ENCODE assay signal across 9 cellular contexts in genomic region chr5:55421074-55421529, GRCh38.
A peak's percentile ranks its signal among the peaks of the same experiment; 100 is the strongest.
DNase-seq lines count a peak whose midpoint lies in the region; ATAC-seq and TF ChIP-seq lines count a peak whose summit lies in the region.
"Had no signal": no experiment of that assay in that cellular context is flagged by ENCODE, and none has a peak within 500 bp of the region (broad histone marks: within the 10 kb centered on the region; RNA-seq: fewer than 3 reads in every experiment).

No MANE protein-coding gene starts in this region.

- DNase-seq in GM12865 (ENCODE audit: low read depth) = peak; percentile 86
- DNase-seq in fibroblast of villous mesenchyme (ENCODE audit: low read depth) = peak; percentile 38
- DNase-seq in NCI-H2196 treated with DMSO at 0.1 percent for 48 hours (lab: John Stamatoyannopoulos, UW; ENCODE audit: unreplicated experiment) = no peak
- DNase-seq in epidermal melanocyte (ENCODE audit: insufficient read length, low spot score) = no peak
- no peak for DNase-seq in NCI-H69 (lab: John Stamatoyannopoulos, UW)
- DNase-seq in iPS-NIHi7 (ENCODE audit: extremely low spot score) = no peak

- no peak overlapping the region for H3K4me3 ChIP-seq in GM12865 (ENCODE audit: low read depth, low read length)
- no peak overlapping the region for H3K4me3 ChIP-seq in fibroblast of villous mesenchyme (ENCODE audit: low read depth, low read length)
- H3K4me3 ChIP-seq: SK-N-MC had no signal

- ATAC-seq in GM21367 (IDR thresholded peaks at IDR 0.05; ENCODE audit: unreplicated experiment) (peak; percentile 90), HG03442 (IDR thresholded peaks at IDR 0.05; ENCODE audit: unreplicated experiment) (peak; percentile 96)

- no peak for TF ChIP-seq CTCF in GM12865 (IDR thresholded peaks at IDR 0.05; ENCODE audit: insufficient read depth, low read depth, low read length, missing control alignments)
- no peak for TF ChIP-seq CTCF in fibroblast of villous mesenchyme (IDR thresholded peaks at IDR 0.05; ENCODE audit: insufficient read depth, low read depth, low read length)

Comparison
In these comparisons a context has a peak if more than half of its experiments do, and no peak if none do; other contexts are left out.
1. DNase-seq: peak in GM12865 (single experiment) and fibroblast of villous mesenchyme (single experiment); none in NCI-H2196 treated with DMSO at 0.1 percent for 48 hours (single experiment), epidermal melanocyte (single experiment), NCI-H69 (single experiment) and iPS-NIHi7 (single experiment).